22 cellular contexts compared by ENCODE assay signal in genomic region chr17:81716674-81716996, GRCh38.
"Had no signal": no experiment of that assay in that cellular context is flagged by ENCODE, and none has a peak within 500 bp of the region (broad histone marks: within the 10 kb centered on the region; RNA-seq: fewer than 3 reads in every experiment).

No MANE protein-coding gene starts in this region.

- DNase-seq: KBM-7, MV-4-11, NCI-H1048, NCI-H1105, NCI-H1417, NCI-H1436 treated with DMSO at 0.1 percent for 48 hours, NCI-H1694, NCI-H187 treated with DMSO at 0.1 percent for 48 hours, NCI-H2081, NCI-H2107, NCI-H2227 treated with DMSO at 0.1 percent for 48 hours, NCI-H524 treated with DMSO at 0.1 percent for 48 hours, NCI-H69, NCI-H774, Right ventricle myocardium superior, RPMI8226, SIG-M5 had no signal

- FAIRE-seq: HTR-8/SVneo, RCC 7860 had no signal

- H3K27ac ChIP-seq: HL-60, SJSA1, SK-N-MC had no signal

- H3K4me3 ChIP-seq: SJSA1, SK-N-MC had no signal

- H3K27me3 ChIP-seq: SJSA1 had no signal
